In the genomic region with DNA sequence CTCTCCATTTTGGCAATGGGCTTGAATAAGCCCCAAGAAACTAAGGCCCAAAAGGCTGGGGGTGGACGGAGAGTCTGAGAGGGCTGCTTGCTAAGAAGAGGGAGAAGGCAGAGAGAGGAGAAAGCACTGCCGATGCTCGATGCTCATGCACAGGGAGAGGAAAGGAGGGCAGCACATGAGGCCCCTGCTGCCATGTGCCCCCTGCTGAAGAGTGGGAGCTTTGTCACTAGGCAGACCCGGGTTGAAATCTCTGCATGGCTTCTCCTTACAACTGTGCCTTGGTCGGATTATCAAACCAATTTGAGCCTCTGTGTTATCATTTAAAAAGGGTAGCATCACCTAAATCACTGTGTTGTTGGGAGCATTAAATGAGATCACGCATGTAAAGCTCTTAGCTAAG, we compare ENCODE assay signal across 22 cellular contexts.
"Had no signal": no experiment of that assay in that cellular context is flagged by ENCODE, and none has a peak within 500 bp of the region (broad histone marks: within the 10 kb centered on the region; RNA-seq: fewer than 3 reads in every experiment).

No MANE protein-coding gene starts in this region.

- H3K36me3 Mint-ChIP-seq: natural killer cell treated with Interleukin-12 subunit alpha and Interleukin-12 subunit beta and Interleukin-15 and Interleukin-18, amount 100 ng/mL, for 72 hours had no signal

- H3K27ac Mint-ChIP-seq: natural killer cell treated with Interleukin-12 subunit alpha and Interleukin-12 subunit beta and Interleukin-15 and Interleukin-18, amount 100 ng/mL, for 72 hours had no signal

- H3K36me3 ChIP-seq: esophagus squamous epithelium, neutrophil, right atrium auricular region, sigmoid colon, uterus had no signal

- H3K9me3 ChIP-seq: esophagus squamous epithelium, neutrophil, right atrium auricular region, sigmoid colon, uterus had no signal

- ATAC-seq: left colon; left ventricle myocardium superior; natural killer cell treated with Interleukin-12 subunit alpha and Interleukin-12 subunit beta and Interleukin-15 and Interleukin-18, amount 100 ng/mL, for 72 hours had no signal

- H3K4me3 ChIP-seq: esophagus squamous epithelium, hepatocyte, lung, right atrium auricular region, sigmoid colon, skin epidermis, uterus had no signal

- H3K27ac ChIP-seq: epithelial cell of prostate, esophagus squamous epithelium, hepatocyte, neutrophil, right atrium auricular region, sigmoid colon, skin epidermis, uterus had no signal

- H3K4me2 ChIP-seq: hepatocyte had no signal

- H3K4me1 ChIP-seq: esophagus squamous epithelium, right atrium auricular region, sigmoid colon, uterus had no signal

- H2AFZ ChIP-seq: hepatocyte had no signal

- DNase-seq: effector memory CD4-positive, alpha-beta T cell; esophagus squamous epithelium; foreskin fibroblast; head of caudate nucleus; left colon; left ventricle myocardium superior; mesenchymal stem cell; midbrain; posterior cingulate gyrus; sigmoid colon; stimulated activated CD4-positive, alpha-beta T cell treated with anti-CD3 and anti-CD28 coated beads, Interleukin-2, amount 100 ng/mL, for 24 hours; stimulated activated CD4-positive, alpha-beta T cell treated with anti-CD3 and anti-CD28 coated beads, Interleukin-4, amount 100 ng/mL, for 4 hours; stimulated activated naive CD4-positive, alpha-beta T cell; trophoblast cell; uterus had no signal

- H3K79me2 ChIP-seq: hepatocyte had no signal

- H3K4me3 Mint-ChIP-seq: natural killer cell treated with Interleukin-12 subunit alpha and Interleukin-12 subunit beta and Interleukin-15 and Interleukin-18, amount 100 ng/mL, for 72 hours had no signal

- H3K27me3 ChIP-seq: esophagus squamous epithelium, hepatocyte, neutrophil, right atrium auricular region, sigmoid colon, uterus had no signal
